ENCODE assay signal across 1 cellular context in the genomic region with DNA sequence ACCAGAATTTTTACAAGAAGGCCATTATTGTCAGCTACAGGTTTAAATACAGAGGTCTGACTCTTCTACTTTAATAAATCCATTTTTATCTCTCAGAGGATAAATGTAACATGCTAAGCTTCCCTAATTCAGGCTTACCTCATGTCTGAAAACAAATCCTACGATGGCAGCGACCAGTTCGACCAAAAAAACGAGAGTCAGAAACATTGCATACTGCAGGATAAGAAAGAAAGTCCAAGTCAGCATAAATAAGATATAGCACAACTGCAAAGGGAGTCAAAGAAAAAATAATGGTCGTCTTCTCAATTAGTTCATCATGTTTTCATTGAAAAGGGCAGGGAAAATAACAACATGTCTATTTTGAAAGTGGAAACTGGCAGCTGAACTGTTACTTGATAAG.
TF ChIP-seq lines count a peak whose summit lies in the region.

No MANE protein-coding gene starts in this region.

TF ChIP-seq in HCT116, 20 proteins besides CTCF, POLR2A, EP300 and RAD21:
- TF ChIP-seq JUND (IDR thresholded peaks at IDR 0.05) = no peak
- no peak for TF ChIP-seq SIN3A (IDR thresholded peaks at IDR 0.05; ENCODE audit: low read depth)
- TF ChIP-seq ZFX (IDR thresholded peaks at IDR 0.05) = no peak
- TF ChIP-seq, protein P1, sequence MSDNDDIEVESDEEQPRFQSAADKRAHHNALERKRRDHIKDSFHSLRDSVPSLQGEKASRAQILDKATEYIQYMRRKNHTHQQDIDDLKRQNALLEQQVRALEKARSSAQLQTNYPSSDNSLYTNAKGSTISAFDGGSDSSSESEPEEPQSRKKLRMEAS (IDR thresholded peaks at IDR 0.05) = no peak
- TF ChIP-seq ELF1 (IDR thresholded peaks at IDR 0.05; ENCODE audit: borderline replicate concordance, low read depth) = no peak
- TF ChIP-seq, protein P2, sequence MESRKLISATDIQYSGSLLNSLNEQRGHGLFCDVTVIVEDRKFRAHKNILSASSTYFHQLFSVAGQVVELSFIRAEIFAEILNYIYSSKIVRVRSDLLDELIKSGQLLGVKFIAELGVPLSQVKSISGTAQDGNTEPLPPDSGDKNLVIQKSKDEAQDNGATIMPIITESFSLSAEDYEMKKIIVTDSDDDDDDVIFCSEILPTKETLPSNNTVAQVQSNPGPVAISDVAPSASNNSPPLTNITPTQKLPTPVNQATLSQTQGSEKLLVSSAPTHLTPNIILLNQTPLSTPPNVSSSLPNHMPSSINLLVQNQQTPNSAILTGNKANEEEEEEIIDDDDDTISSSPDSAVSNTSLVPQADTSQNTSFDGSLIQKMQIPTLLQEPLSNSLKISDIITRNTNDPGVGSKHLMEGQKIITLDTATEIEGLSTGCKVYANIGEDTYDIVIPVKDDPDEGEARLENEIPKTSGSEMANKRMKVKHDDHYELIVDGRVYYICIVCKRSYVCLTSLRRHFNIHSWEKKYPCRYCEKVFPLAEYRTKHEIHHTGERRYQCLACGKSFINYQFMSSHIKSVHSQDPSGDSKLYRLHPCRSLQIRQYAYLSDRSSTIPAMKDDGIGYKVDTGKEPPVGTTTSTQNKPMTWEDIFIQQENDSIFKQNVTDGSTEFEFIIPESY (IDR thresholded peaks at IDR 0.05; ENCODE audit: extremely low read depth, insufficient replicate concordance, low read length) = no peak
- TF ChIP-seq FOSL1 (IDR thresholded peaks at IDR 0.05; ENCODE audit: low read depth) = no peak
- TF ChIP-seq, protein P3, sequence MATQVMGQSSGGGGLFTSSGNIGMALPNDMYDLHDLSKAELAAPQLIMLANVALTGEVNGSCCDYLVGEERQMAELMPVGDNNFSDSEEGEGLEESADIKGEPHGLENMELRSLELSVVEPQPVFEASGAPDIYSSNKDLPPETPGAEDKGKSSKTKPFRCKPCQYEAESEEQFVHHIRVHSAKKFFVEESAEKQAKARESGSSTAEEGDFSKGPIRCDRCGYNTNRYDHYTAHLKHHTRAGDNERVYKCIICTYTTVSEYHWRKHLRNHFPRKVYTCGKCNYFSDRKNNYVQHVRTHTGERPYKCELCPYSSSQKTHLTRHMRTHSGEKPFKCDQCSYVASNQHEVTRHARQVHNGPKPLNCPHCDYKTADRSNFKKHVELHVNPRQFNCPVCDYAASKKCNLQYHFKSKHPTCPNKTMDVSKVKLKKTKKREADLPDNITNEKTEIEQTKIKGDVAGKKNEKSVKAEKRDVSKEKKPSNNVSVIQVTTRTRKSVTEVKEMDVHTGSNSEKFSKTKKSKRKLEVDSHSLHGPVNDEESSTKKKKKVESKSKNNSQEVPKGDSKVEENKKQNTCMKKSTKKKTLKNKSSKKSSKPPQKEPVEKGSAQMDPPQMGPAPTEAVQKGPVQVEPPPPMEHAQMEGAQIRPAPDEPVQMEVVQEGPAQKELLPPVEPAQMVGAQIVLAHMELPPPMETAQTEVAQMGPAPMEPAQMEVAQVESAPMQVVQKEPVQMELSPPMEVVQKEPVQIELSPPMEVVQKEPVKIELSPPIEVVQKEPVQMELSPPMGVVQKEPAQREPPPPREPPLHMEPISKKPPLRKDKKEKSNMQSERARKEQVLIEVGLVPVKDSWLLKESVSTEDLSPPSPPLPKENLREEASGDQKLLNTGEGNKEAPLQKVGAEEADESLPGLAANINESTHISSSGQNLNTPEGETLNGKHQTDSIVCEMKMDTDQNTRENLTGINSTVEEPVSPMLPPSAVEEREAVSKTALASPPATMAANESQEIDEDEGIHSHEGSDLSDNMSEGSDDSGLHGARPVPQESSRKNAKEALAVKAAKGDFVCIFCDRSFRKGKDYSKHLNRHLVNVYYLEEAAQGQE (IDR thresholded peaks at IDR 0.05; ENCODE audit: low read depth) = no peak
- no peak for TF ChIP-seq SP1 (IDR thresholded peaks at IDR 0.05; ENCODE audit: low read depth)
- no peak for TF ChIP-seq SRF (IDR thresholded peaks at IDR 0.05; ENCODE audit: low read depth)
- no peak for TF ChIP-seq YY1 (IDR thresholded peaks at IDR 0.05; ENCODE audit: extremely low read depth, insufficient replicate concordance, low read depth, low read length)
- no peak for TF ChIP-seq TCF7L2 (IDR thresholded peaks at IDR 0.05; ENCODE audit: borderline replicate concordance, extremely low read depth, insufficient read depth, insufficient read length)
- no peak for TF ChIP-seq CEBPB (IDR thresholded peaks at IDR 0.05; ENCODE audit: low read depth)
